Comparison of ENCODE assay signal across 10 cellular contexts in genomic region chr14:89186850-89187376, GRCh38.
DNase-seq lines count a peak whose midpoint lies in the region; ATAC-seq and TF ChIP-seq lines count a peak whose summit lies in the region.
"Had no signal": no experiment of that assay in that cellular context is flagged by ENCODE, and none has a peak within 500 bp of the region (broad histone marks: within the 10 kb centered on the region; RNA-seq: fewer than 3 reads in every experiment).

No MANE protein-coding gene starts in this region.

- peaks cover 24% of the 10 kb centered on the region for H3K4me1 ChIP-seq in neural progenitor cell
- H3K4me1 ChIP-seq: lower lobe of right lung had no signal

- H3K27ac Mint-ChIP-seq in dendritic cell treated with granulocyte-macrophage colony-stimulating factor and Interleukin-4, amounts not matched to agents 40 ng/mL and 50 ng/mL, for 4 days = peak overlapping the region; percentile 19
- peak overlapping the region; percentile 55 for H3K27ac Mint-ChIP-seq in neural progenitor cell

- no peak overlapping the region for H3K4me3 ChIP-seq in neural progenitor cell
- H3K4me3 ChIP-seq: lower lobe of right lung had no signal

- intact Hi-C loops in dendritic cell treated with granulocyte-macrophage colony-stimulating factor and Interleukin-4, amounts not matched to agents 40 ng/mL and 50 ng/mL, for 4 days (cut with micrococcal nuclease) = no loop called here
- intact Hi-C loops in posterior cingulate gyrus (cut with DNase I) = loop anchor here (10.0 kb wide), 1 partner anchor 438 kb away; no protein-coding TSS in a partner anchor

- H2AFZ ChIP-seq in neural progenitor cell (replicated peaks) = no peak overlapping the region

- no peaks in the 10 kb centered on the region for H3K27me3 ChIP-seq in neural progenitor cell

- H3K4me1 Mint-ChIP-seq in dendritic cell treated with granulocyte-macrophage colony-stimulating factor and Interleukin-4, amounts not matched to agents 40 ng/mL and 50 ng/mL, for 4 days (ENCODE audit: low read depth) = no peaks in the 10 kb centered on the region
- peaks cover 35% of the 10 kb centered on the region for H3K4me1 Mint-ChIP-seq in neural progenitor cell

- no peaks in the 10 kb centered on the region for H3K9me3 ChIP-seq in neural progenitor cell (ENCODE audit: low read depth)
- H3K9me3 ChIP-seq: lower lobe of right lung, SK-N-SH had no signal

- no peak overlapping the region for H3K27ac ChIP-seq in neural progenitor cell
- H3K27ac ChIP-seq: lower lobe of right lung had no signal

- H3K79me2 ChIP-seq in neural progenitor cell (ENCODE audit: low read depth) = peaks cover 23% of the 10 kb centered on the region

- peaks cover 21% of the 10 kb centered on the region for H3F3A ChIP-seq in neural progenitor cell (ENCODE audit: low read depth)

- no peaks in the 10 kb centered on the region for H3K9me3 Mint-ChIP-seq in dendritic cell treated with granulocyte-macrophage colony-stimulating factor and Interleukin-4, amounts not matched to agents 40 ng/mL and 50 ng/mL, for 4 days
- no peaks in the 10 kb centered on the region for H3K9me3 Mint-ChIP-seq in neural progenitor cell

- DNase-seq in HT1080 (ENCODE audit: low read depth) = peak; percentile 20
- no peak for DNase-seq in neural progenitor cell (ENCODE audit: low spot score)
- DNase-seq in posterior cingulate gyrus = no peak
- no peak for DNase-seq in NCI-H1930 (lab: John Stamatoyannopoulos, UW)
- DNase-seq in DMS79 treated with DMSO at 0.1 percent for 48 hours (lab: John Stamatoyannopoulos, UW) = no peak
- no peak for DNase-seq in NCI-H2227 (lab: John Stamatoyannopoulos, UW; ENCODE audit: unreplicated experiment)
- DNase-seq: lower lobe of right lung, SK-N-SH had no signal

- TF ChIP-seq CTCF in neural progenitor cell (IDR thresholded peaks at IDR 0.05) = no peak

- peaks cover 31% of the 10 kb centered on the region for H4K20me1 ChIP-seq in neural progenitor cell (ENCODE audit: low read depth)

- H3K36me3 Mint-ChIP-seq in dendritic cell treated with granulocyte-macrophage colony-stimulating factor and Interleukin-4, amounts not matched to agents 40 ng/mL and 50 ng/mL, for 4 days (ENCODE audit: low read depth) = peaks cover 85% of the 10 kb centered on the region
- peaks cover 5% of the 10 kb centered on the region for H3K36me3 Mint-ChIP-seq in neural progenitor cell

- no peaks in the 10 kb centered on the region for H3K27me3 Mint-ChIP-seq in dendritic cell treated with granulocyte-macrophage colony-stimulating factor and Interleukin-4, amounts not matched to agents 40 ng/mL and 50 ng/mL, for 4 days
- H3K27me3 Mint-ChIP-seq in neural progenitor cell (ENCODE audit: insufficient read depth, low read depth) = peaks cover 11% of the 10 kb centered on the region

- ATAC-seq in GM19467 (IDR thresholded peaks at IDR 0.05; ENCODE audit: unreplicated experiment) = peak; percentile 73

- no peaks in the 10 kb centered on the region for H3K36me3 ChIP-seq in neural progenitor cell

- H3K4me3 Mint-ChIP-seq in dendritic cell treated with granulocyte-macrophage colony-stimulating factor and Interleukin-4, amounts not matched to agents 40 ng/mL and 50 ng/mL, for 4 days = no peak overlapping the region
- H3K4me3 Mint-ChIP-seq in neural progenitor cell = no peak overlapping the region

- H3K4me2 ChIP-seq in neural progenitor cell = no peak overlapping the region
- H3K4me2 ChIP-seq: SK-N-SH had no signal

- no peak overlapping the region for H3K9ac ChIP-seq in neural progenitor cell
- H3K9ac ChIP-seq: SK-N-SH had no signal
